Comparison of ENCODE assay signal across 28 cellular contexts in genomic region chr7:85947767-85948166, GRCh38.
"Had no signal": no experiment of that assay in that cellular context is flagged by ENCODE, and none has a peak within 500 bp of the region (broad histone marks: within the 10 kb centered on the region; RNA-seq: fewer than 3 reads in every experiment).

No MANE protein-coding gene starts in this region.

- ATAC-seq: effector memory CD8-positive, alpha-beta T cell; esophagus mucosa; foreskin keratinocyte; gastrocnemius medialis; gastroesophageal sphincter; heart left ventricle; heart right ventricle had no signal

- H3K4me3 ChIP-seq: colonic mucosa, coronary artery, dorsolateral prefrontal cortex, esophagus muscularis mucosa, esophagus squamous epithelium, gastrocnemius medialis, gastroesophageal sphincter, heart left ventricle, heart right ventricle had no signal

- DNase-seq: colonic mucosa; cortex of kidney; dermis blood vessel endothelial cell; dorsolateral prefrontal cortex; effector CD4-positive, alpha-beta T cell; effector CD8-positive, alpha-beta T cell; effector memory CD4-positive, alpha-beta T cell; effector memory CD8-positive, alpha-beta T cell; endodermal cell; erythroblast; esophagus squamous epithelium; foreskin fibroblast; foreskin keratinocyte; foreskin melanocyte; gastrocnemius medialis; glutamatergic neuron; head of caudate nucleus; heart left ventricle; heart right ventricle had no signal

- H3K4me1 ChIP-seq: colonic mucosa, esophagus muscularis mucosa, esophagus squamous epithelium, foreskin keratinocyte, gastrocnemius medialis, gastroesophageal sphincter, heart left ventricle, heart right ventricle had no signal

- H3K27me3 ChIP-seq: colonic mucosa, dorsolateral prefrontal cortex, esophagus muscularis mucosa, esophagus squamous epithelium, foreskin keratinocyte, gastrocnemius medialis, gastroesophageal sphincter, heart left ventricle, heart right ventricle had no signal

- H3K36me3 ChIP-seq: colonic mucosa, esophagus muscularis mucosa, esophagus squamous epithelium, gastrocnemius medialis, gastroesophageal sphincter, heart left ventricle, heart right ventricle had no signal

- FAIRE-seq: colon, endometrium, endothelial cell of umbilical vein, frontal cortex had no signal

- H3K9me3 ChIP-seq: colonic mucosa, gastrocnemius medialis had no signal

- H3K27ac ChIP-seq: colonic mucosa, coronary artery, dorsolateral prefrontal cortex, epithelial cell of prostate, esophagus muscularis mucosa, esophagus squamous epithelium, foreskin keratinocyte, gastrocnemius medialis, gastroesophageal sphincter, heart left ventricle, heart right ventricle had no signal
